Comparison of ENCODE assay signal across 9 cellular contexts in the genomic region with DNA sequence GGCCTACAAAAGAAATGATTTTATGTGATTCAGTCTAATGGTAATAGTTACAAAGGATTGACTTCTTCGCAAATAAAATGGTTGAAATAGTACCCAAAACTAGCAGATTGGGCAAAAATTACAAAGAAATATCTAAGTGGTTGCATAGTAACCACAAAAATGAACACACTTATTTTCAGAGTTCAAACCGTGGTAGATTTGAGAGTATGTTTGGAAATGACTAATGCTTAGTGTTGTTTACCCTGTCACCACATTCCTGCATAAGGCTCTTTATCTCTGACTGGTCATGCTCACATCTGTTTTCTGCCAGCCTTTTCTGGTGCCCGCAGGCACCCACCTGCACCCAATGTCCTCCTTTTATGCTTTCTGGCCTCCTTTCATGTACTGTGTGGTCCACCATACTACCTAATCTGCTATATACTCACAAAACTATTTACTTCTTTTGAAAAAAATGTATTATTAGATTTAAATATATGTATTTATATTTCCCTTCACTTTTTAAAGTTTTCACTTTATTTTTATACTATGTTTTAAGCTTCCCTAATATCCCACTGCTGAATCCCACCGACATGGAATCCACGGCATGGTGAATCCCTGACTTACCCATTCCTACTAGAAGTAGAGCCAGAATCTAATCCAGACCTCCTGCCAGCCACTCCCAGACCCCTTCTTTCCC. TPM values are rescaled to one million over a fixed set of nuclear protein-coding genes. Genes with fewer than 3 reads are reported as not detected.
DNase-seq lines count a peak whose midpoint lies in the region; ATAC-seq, FAIRE-seq and TF ChIP-seq lines count a peak whose summit lies in the region.
"Had no signal": no experiment of that assay in that cellular context is flagged by ENCODE, and none has a peak within 500 bp of the region (broad histone marks: within the 10 kb centered on the region; RNA-seq: fewer than 3 reads in every experiment).

No MANE protein-coding gene starts in this region.

- H3K9me1 ChIP-seq in keratinocyte (ENCODE audit: control insufficient read depth, extremely low read depth, insufficient read depth, low read length) = no peaks in the 10 kb centered on the region

- dilution Hi-C loops in keratinocyte (cut with MboI; ENCODE audit: extremely low pct_ligation_motif_present, low sequenced_read_pairs) = no loop called here

- H3K4me1 Mint-ChIP-seq in activated CD4-positive, alpha-beta memory T cell treated with anti-CD3 and anti-CD28 coated beads for 36 hours (ENCODE audit: low read depth) = peaks cover 92% of the 10 kb centered on the region

- H3K79me2 ChIP-seq in keratinocyte (ENCODE audit: control insufficient read depth, insufficient read depth, low read length) = no peaks in the 10 kb centered on the region

- DNase-seq in EL = peak; percentile 95
- DNase-seq in HPDE6-E6E7 (ENCODE audit: extremely low spot score) = peak; percentile 69
- peak; percentile 65 for DNase-seq in activated CD4-positive, alpha-beta memory T cell treated with anti-CD3 and anti-CD28 coated beads for 36 hours
- DNase-seq in keratinocyte (ENCODE audit: low read depth, low spot score) = peak; percentile 83
- DNase-seq in cortex of kidney (lab: John Stamatoyannopoulos, UW) = no peak
- DNase-seq in NCI-H1930 (lab: John Stamatoyannopoulos, UW) = no peak
- DNase-seq in NCI-H2227 (lab: John Stamatoyannopoulos, UW; ENCODE audit: unreplicated experiment) = no peak

- peak overlapping the region; percentile 63 for H3K4me3 Mint-ChIP-seq in activated CD4-positive, alpha-beta memory T cell treated with anti-CD3 and anti-CD28 coated beads for 36 hours

- H3K4me1 ChIP-seq in keratinocyte (ENCODE audit: control insufficient read depth, extremely low read depth, insufficient read depth, low read length) = peaks cover 31% of the 10 kb centered on the region

- H3K36me3 ChIP-seq in keratinocyte (ENCODE audit: control insufficient read depth in 2 of 2, extremely low read depth in 1 of 2, insufficient read depth in 2 of 2, low read length in 2 of 2) = no peaks in the 10 kb centered on the region

- peak overlapping the region; percentile 12 for H3K4me2 ChIP-seq in keratinocyte (ENCODE audit: control insufficient read depth, extremely low read depth, insufficient read depth, low read depth, low read length)

- peak overlapping the region; percentile 37 for H3K27ac ChIP-seq in keratinocyte (ENCODE audit: control insufficient read depth, insufficient read depth, low read length)
- H3K27ac ChIP-seq: VCaP had no signal

- no peaks in the 10 kb centered on the region for H3K27me3 ChIP-seq in keratinocyte (ENCODE audit: control insufficient read depth, extremely low read depth, insufficient read depth, low read length)

- ATAC-seq in GM21515 (IDR thresholded peaks at IDR 0.05; ENCODE audit: unreplicated experiment) = peak; percentile 73

- no peaks in the 10 kb centered on the region for H3K9me3 Mint-ChIP-seq in activated CD4-positive, alpha-beta memory T cell treated with anti-CD3 and anti-CD28 coated beads for 36 hours

- intact Hi-C loops in activated CD4-positive, alpha-beta memory T cell treated with anti-CD3 and anti-CD28 coated beads for 36 hours (cut with micrococcal nuclease) = loop anchor here (1.0 to 5.0 kb wide), 4 partner anchors 8 to 892 kb away; partner anchors contain the start of gene DENND1B

- no peaks in the 10 kb centered on the region for H4K20me1 ChIP-seq in keratinocyte (ENCODE audit: control insufficient read depth, extremely low read depth, insufficient read depth, low read length)

- H3K27me3 Mint-ChIP-seq in activated CD4-positive, alpha-beta memory T cell treated with anti-CD3 and anti-CD28 coated beads for 36 hours = no peaks in the 10 kb centered on the region

- TF ChIP-seq CTCF in keratinocyte (optimal IDR thresholded peaks at IDR 0.05 in 1 of 3, IDR thresholded peaks at IDR 0.05 in 1 of 3, conservative IDR thresholded peaks at IDR 0.05 in 1 of 3; ENCODE audit: extremely low read depth in 1 of 3, insufficient read depth in 2 of 3, low read length in 3 of 3) = no peak

- no peak overlapping the region for H3K9ac ChIP-seq in keratinocyte (ENCODE audit: control insufficient read depth, extremely low read depth, insufficient read depth, low read length)

- H3K27ac Mint-ChIP-seq in activated CD4-positive, alpha-beta memory T cell treated with anti-CD3 and anti-CD28 coated beads for 36 hours = peak overlapping the region; percentile 96

- POLR2A ChIA-PET in activated CD4-positive, alpha-beta memory T cell treated with anti-CD3 and anti-CD28 coated beads for 36 hours (lab: Charles Lee) = interaction anchor here (1.0 to 5.0 kb wide), 6 partner anchors 10 to 59 kb away, joined by 3 to 34 read pairs (median 6); partner anchors contain the start of gene PTPRC

- H3K4me3 ChIP-seq in keratinocyte (ENCODE audit: control insufficient read depth in 2 of 3, extremely low read depth in 1 of 3, insufficient read depth in 2 of 3, low read depth in 1 of 3, low read length in 3 of 3) = no peak overlapping the region

- CTCF ChIA-PET in activated CD4-positive, alpha-beta memory T cell treated with anti-CD3 and anti-CD28 coated beads for 36 hours (lab: Charles Lee) = interaction anchor here (0.6 to 1.0 kb wide), 5 partner anchors 10 to 310 kb away, joined by 3 to 4 read pairs (median 3); no protein-coding TSS in a partner anchor

- no peaks in the 10 kb centered on the region for H3K9me3 ChIP-seq in keratinocyte (ENCODE audit: control insufficient read depth, low read depth, low read length)

- H3K36me3 Mint-ChIP-seq in activated CD4-positive, alpha-beta memory T cell treated with anti-CD3 and anti-CD28 coated beads for 36 hours = peaks cover 62% of the 10 kb centered on the region

- H2AFZ ChIP-seq in keratinocyte (ENCODE audit: control insufficient read depth, low read length) = no peak overlapping the region

- FAIRE-seq in keratinocyte (lab: Jason Lieb, UNC) = peak; percentile 93

RNA-seq across cellular contexts. Expression of gene PTPRC, which starts 30.3 kb away (rescaled TPM):
- total RNA-seq in activated CD4-positive, alpha-beta memory T cell treated with anti-CD3 and anti-CD28 coated beads for 36 hours = 100 to 1,000 TPM; 495 to 503 TPM
- 0.37 TPM in 1 of 3 replicates, not detected in the others for polyA plus RNA-seq in keratinocyte
- polyA plus RNA-seq in keratinocyte (2011; ENCODE audit: low read depth) = not detected
- not detected in 2 replicates for polyA plus RNA-seq in keratinocyte (2011; cell fraction: cytosol; rRNA removed)
- polyA plus RNA-seq in keratinocyte (2011; cell fraction: nucleus; rRNA removed) = 0.03 TPM in 1 of 2 replicates, not detected in the other
- not detected in 2 replicates for polyA plus RNA-seq in keratinocyte (2012; ENCODE audit: low replicate concordance)
- not detected in 3 replicates for polyA minus RNA-seq in keratinocyte
- not detected for polyA minus RNA-seq in keratinocyte (2011; cell fraction: cytosol; rRNA and poly(A)+ RNA removed)
- not detected in 2 replicates for polyA minus RNA-seq in keratinocyte (2011; cell fraction: nucleus; rRNA and poly(A)+ RNA removed)

Comparison
In these comparisons a context has a peak if more than half of its experiments do, and no peak if none do; other contexts are left out.
1. DNase-seq: peak in EL (single experiment), HPDE6-E6E7 (single experiment), activated CD4-positive, alpha-beta memory T cell treated with anti-CD3 and anti-CD28 coated beads for 36 hours (single experiment) and keratinocyte (single experiment); none in cortex of kidney (single experiment), NCI-H1930 (0 of 2) and NCI-H2227 (single experiment).